ENCODE assay signal across 2 cellular contexts in the genomic region with DNA sequence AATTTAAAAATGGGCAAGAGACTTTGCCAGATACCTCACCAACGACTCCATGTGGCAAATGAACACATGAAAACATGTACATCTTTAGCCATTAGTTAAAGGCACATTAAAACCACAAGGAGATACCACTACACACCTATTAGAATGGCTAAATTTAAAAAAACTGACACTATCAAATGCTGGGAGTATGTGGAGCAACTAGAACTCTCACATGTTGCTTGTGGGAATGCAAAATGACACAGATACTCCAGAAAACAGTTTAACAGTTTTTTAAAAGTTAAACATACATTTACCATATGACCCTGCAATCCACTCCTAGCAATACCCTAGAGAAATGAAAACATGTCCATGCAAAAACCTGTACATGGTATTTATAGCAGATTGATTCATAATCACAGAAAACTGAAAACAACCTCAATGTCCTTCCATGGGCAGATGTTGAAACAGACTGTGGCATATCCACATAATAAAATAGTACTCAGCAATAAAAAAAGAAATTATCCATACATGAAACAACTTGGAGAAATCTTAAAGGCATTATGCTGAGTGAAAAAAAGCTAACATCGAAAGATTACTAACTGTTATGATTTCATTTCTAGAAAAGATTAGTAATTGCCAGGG.
TF ChIP-seq lines count a peak whose summit lies in the region.

No MANE protein-coding gene starts in this region.

TF ChIP-seq in IMR-90, 13 proteins besides CTCF, POLR2A, EP300 and RAD21:
- TF ChIP-seq MXI1 (IDR thresholded peaks at IDR 0.05; ENCODE audit: borderline replicate concordance, low read depth, low read length) (no peak), NFE2L2 (IDR thresholded peaks at IDR 0.05; ENCODE audit: low read depth, low read length) (no peak), CHD1 (IDR thresholded peaks at IDR 0.05; ENCODE audit: low read depth, low read length) (no peak), MAFK (IDR thresholded peaks at IDR 0.05; ENCODE audit: low read depth, low read length) (no peak), BHLHE40 (IDR thresholded peaks at IDR 0.05; ENCODE audit: low read depth, low read length) (no peak), RCOR1 (IDR thresholded peaks at IDR 0.05; ENCODE audit: insufficient replicate concordance, low read length) (no peak), CEBPB (IDR thresholded peaks at IDR 0.05; ENCODE audit: low read depth, low read length) (no peak), MAZ (IDR thresholded peaks at IDR 0.05; ENCODE audit: borderline replicate concordance, low read depth, low read length) (no peak), SMC3 (IDR thresholded peaks at IDR 0.05; ENCODE audit: low read depth, low read length) (no peak), RFX5 (IDR thresholded peaks at IDR 0.05; ENCODE audit: low read depth, low read length) (no peak), FOS (IDR thresholded peaks at IDR 0.05; ENCODE audit: low read depth, low read length) (no peak)
- TF ChIP-seq, protein P1, sequence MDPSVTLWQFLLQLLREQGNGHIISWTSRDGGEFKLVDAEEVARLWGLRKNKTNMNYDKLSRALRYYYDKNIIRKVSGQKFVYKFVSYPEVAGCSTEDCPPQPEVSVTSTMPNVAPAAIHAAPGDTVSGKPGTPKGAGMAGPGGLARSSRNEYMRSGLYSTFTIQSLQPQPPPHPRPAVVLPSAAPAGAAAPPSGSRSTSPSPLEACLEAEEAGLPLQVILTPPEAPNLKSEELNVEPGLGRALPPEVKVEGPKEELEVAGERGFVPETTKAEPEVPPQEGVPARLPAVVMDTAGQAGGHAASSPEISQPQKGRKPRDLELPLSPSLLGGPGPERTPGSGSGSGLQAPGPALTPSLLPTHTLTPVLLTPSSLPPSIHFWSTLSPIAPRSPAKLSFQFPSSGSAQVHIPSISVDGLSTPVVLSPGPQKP (IDR thresholded peaks at IDR 0.05; ENCODE audit: borderline replicate concordance, low read depth, low read length): no peak
- TF ChIP-seq, protein P2, sequence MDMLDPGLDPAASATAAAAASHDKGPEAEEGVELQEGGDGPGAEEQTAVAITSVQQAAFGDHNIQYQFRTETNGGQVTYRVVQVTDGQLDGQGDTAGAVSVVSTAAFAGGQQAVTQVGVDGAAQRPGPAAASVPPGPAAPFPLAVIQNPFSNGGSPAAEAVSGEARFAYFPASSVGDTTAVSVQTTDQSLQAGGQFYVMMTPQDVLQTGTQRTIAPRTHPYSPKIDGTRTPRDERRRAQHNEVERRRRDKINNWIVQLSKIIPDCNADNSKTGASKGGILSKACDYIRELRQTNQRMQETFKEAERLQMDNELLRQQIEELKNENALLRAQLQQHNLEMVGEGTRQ (IDR thresholded peaks at IDR 0.05; ENCODE audit: low read depth, low read length): no peak

TF ChIP-seq in GM12878, 131 proteins besides CTCF, POLR2A, EP300 and RAD21:
- no peak for TF ChIP-seq YBX1 (IDR thresholded peaks at IDR 0.05)
